2 cellular contexts compared by ENCODE assay signal in the genomic region with DNA sequence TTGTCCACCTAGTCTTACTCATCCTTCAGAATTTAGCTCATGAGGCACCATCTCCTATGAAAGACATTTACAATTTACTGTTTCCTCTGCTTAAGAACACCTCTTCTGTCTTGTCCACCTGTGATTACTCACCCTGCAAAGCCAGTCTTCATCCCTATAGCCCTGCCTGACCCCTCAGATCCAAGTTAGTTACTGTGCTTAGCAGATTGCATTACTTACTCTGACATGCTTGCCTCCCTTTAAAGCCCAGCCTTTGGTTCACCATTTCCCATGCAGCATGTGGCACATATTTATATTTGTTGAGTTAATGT.
TF ChIP-seq lines count a peak whose summit lies in the region.

No MANE protein-coding gene starts in this region.

TF ChIP-seq in A549, 52 proteins besides CTCF, POLR2A, EP300 and RAD21 (continued from another document):
- TF ChIP-seq, protein P1, sequence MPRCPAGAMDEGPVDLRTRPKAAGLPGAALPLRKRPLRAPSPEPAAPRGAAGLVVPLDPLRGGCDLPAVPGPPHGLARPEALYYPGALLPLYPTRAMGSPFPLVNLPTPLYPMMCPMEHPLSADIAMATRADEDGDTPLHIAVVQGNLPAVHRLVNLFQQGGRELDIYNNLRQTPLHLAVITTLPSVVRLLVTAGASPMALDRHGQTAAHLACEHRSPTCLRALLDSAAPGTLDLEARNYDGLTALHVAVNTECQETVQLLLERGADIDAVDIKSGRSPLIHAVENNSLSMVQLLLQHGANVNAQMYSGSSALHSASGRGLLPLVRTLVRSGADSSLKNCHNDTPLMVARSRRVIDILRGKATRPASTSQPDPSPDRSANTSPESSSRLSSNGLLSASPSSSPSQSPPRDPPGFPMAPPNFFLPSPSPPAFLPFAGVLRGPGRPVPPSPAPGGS (IDR thresholded peaks at IDR 0.05), result no peak
- TF ChIP-seq NR3C1 (IDR thresholded peaks at IDR 0.05) (no peak), HDAC2 (IDR thresholded peaks at IDR 0.05) (no peak), SMC3 (IDR thresholded peaks at IDR 0.05) (no peak), NFE2L2 (conservative IDR thresholded peaks at IDR 0.05; ENCODE audit: low read length) (no peak), CHD2 (IDR thresholded peaks at IDR 0.05; ENCODE audit: low read length, partially characterized antibody) (no peak)
- TF ChIP-seq, protein P2, sequence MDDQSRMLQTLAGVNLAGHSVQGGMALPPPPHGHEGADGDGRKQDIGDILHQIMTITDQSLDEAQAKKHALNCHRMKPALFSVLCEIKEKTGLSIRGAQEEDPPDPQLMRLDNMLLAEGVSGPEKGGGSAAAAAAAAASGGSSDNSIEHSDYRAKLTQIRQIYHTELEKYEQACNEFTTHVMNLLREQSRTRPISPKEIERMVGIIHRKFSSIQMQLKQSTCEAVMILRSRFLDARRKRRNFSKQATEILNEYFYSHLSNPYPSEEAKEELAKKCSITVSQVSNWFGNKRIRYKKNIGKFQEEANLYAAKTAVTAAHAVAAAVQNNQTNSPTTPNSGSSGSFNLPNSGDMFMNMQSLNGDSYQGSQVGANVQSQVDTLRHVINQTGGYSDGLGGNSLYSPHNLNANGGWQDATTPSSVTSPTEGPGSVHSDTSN (IDR thresholded peaks at IDR 0.05), result no peak
TF ChIP-seq in A549: peak in this region for 0.

TF ChIP-seq in HepG2, 621 proteins besides CTCF, POLR2A, EP300 and RAD21 (continued from another document):
- TF ChIP-seq, protein P3, sequence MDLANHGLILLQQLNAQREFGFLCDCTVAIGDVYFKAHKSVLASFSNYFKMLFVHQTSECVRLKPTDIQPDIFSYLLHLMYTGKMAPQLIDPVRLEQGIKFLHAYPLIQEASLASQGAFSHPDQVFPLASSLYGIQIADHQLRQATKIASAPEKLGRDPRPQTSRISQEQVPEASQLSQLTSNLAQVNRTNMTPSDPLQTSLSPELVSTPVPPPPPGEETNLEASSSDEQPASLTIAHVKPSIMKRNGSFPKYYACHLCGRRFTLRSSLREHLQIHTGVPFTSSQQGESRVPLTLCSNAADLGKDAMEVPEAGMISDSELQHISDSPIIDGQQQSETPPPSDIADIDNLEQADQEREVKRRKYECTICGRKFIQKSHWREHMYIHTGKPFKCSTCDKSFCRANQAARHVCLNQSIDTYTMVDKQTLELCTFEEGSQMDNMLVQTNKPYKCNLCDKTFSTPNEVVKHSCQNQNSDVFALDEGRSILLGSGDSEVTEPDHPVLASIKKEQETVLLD (CRISPR knock-in tag; IDR thresholded peaks at IDR 0.05; ENCODE audit: low read depth), result no peak
- TF ChIP-seq ZNF552 (CRISPR knock-in tag; IDR thresholded peaks at IDR 0.05; ENCODE audit: borderline replicate concordance) (no peak), ZNF10 (CRISPR knock-in tag; IDR thresholded peaks at IDR 0.05; ENCODE audit: borderline replicate concordance, low read depth) (no peak), HDAC1 (CRISPR knock-in tag; IDR thresholded peaks at IDR 0.05) (no peak), ZNF891 (CRISPR knock-in tag; IDR thresholded peaks at IDR 0.05) (no peak)
- TF ChIP-seq, protein P4, sequence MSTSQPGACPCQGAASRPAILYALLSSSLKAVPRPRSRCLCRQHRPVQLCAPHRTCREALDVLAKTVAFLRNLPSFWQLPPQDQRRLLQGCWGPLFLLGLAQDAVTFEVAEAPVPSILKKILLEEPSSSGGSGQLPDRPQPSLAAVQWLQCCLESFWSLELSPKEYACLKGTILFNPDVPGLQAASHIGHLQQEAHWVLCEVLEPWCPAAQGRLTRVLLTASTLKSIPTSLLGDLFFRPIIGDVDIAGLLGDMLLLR (CRISPR knock-in tag; IDR thresholded peaks at IDR 0.05), result no peak
